Comparison of ENCODE assay signal across 1 cellular context in genomic region chr5:93596676-93597441, GRCh38.
TF ChIP-seq lines count a peak whose summit lies in the region.

No MANE protein-coding gene starts in this region.

TF ChIP-seq in HEK293, 187 proteins besides CTCF, POLR2A, EP300 and RAD21 (continued from another document and continues in another):
- TF ChIP-seq ZNF518A (tag by site-specific recombination; conservative IDR thresholded peaks at IDR 0.05; ENCODE audit: low read depth), result no peak
- no peak for TF ChIP-seq ZEB2 (tag by site-specific recombination; IDR thresholded peaks at IDR 0.05)
- TF ChIP-seq ZNF776 (tag by site-specific recombination; IDR thresholded peaks at IDR 0.05; ENCODE audit: borderline replicate concordance), result no peak
- TF ChIP-seq ZSCAN30 (tag by site-specific recombination; IDR thresholded peaks at IDR 0.05), result peak; percentile 69
- TF ChIP-seq ZSCAN4 (tag by site-specific recombination; IDR thresholded peaks at IDR 0.05), result no peak
- TF ChIP-seq ZBTB26 (tag by site-specific recombination; optimal IDR thresholded peaks at IDR 0.05), result peak; percentile 9
- peak; percentile 76 for TF ChIP-seq KLF9 (tag by site-specific recombination; IDR thresholded peaks at IDR 0.05; ENCODE audit: low read depth)
- TF ChIP-seq ZNF660 (tag by site-specific recombination; IDR thresholded peaks at IDR 0.05), result 0 out of 2 replicates have a peak, but pooled peaks have one; percentile 44
- TF ChIP-seq ZFP37 (tag by site-specific recombination; IDR thresholded peaks at IDR 0.05), result no peak
- peak; percentile 92 for TF ChIP-seq KLF7 (tag by site-specific recombination; IDR thresholded peaks at IDR 0.05; ENCODE audit: borderline replicate concordance)
- TF ChIP-seq ZNF843 (tag by site-specific recombination; IDR thresholded peaks at IDR 0.05), result no peak
- no peak for TF ChIP-seq ZNF792 (tag by site-specific recombination; IDR thresholded peaks at IDR 0.05)
- no peak for TF ChIP-seq KLF8 (tag by site-specific recombination; IDR thresholded peaks at IDR 0.05)
- no peak for TF ChIP-seq ZNF426 (tag by site-specific recombination; IDR thresholded peaks at IDR 0.05)
- TF ChIP-seq MEIS1 (CRISPR knock-in tag; IDR thresholded peaks at IDR 0.05; ENCODE audit: borderline replicate concordance), result no peak
- peak; percentile 87 for TF ChIP-seq ZIC2 (tag by site-specific recombination; IDR thresholded peaks at IDR 0.05)
- no peak for TF ChIP-seq WT1 (tag by site-specific recombination; IDR thresholded peaks at IDR 0.05)
- no peak for TF ChIP-seq ZNF529 (tag by site-specific recombination; IDR thresholded peaks at IDR 0.05; ENCODE audit: insufficient replicate concordance)
- TF ChIP-seq ZNF202 (tag by site-specific recombination; IDR thresholded peaks at IDR 0.05; ENCODE audit: borderline replicate concordance), result peak; percentile 94
- no peak for TF ChIP-seq PRDM1 (tag by site-specific recombination; IDR thresholded peaks at IDR 0.05)
- no peak for TF ChIP-seq ZNF626 (tag by site-specific recombination; IDR thresholded peaks at IDR 0.05)
- no peak for TF ChIP-seq ZFP3 (tag by site-specific recombination; IDR thresholded peaks at IDR 0.05; ENCODE audit: low read depth)
- TF ChIP-seq ZNF48 (tag by site-specific recombination; IDR thresholded peaks at IDR 0.05), result no peak
- TF ChIP-seq ZNF629 (tag by site-specific recombination; IDR thresholded peaks at IDR 0.05), result no peak
- TF ChIP-seq IKZF3 (tag by site-specific recombination; IDR thresholded peaks at IDR 0.05), result no peak
- TF ChIP-seq ZNF354C (tag by site-specific recombination; IDR thresholded peaks at IDR 0.05; ENCODE audit: borderline replicate concordance, low read depth), result no peak
- peak; percentile 46; the same call in 1 of the 2 replicates for TF ChIP-seq ZNF501 (tag by site-specific recombination; IDR thresholded peaks at IDR 0.05)
- no peak for TF ChIP-seq ZNF558 (tag by site-specific recombination; IDR thresholded peaks at IDR 0.05)
- no peak for TF ChIP-seq RBAK (tag by site-specific recombination; IDR thresholded peaks at IDR 0.05)
- no peak for TF ChIP-seq ZNF664 (tag by site-specific recombination; IDR thresholded peaks at IDR 0.05)
- TF ChIP-seq ZNF391 (tag by site-specific recombination; IDR thresholded peaks at IDR 0.05; ENCODE audit: borderline replicate concordance, low read depth), result no peak
- TF ChIP-seq ELK4 (IDR thresholded peaks at IDR 0.05; ENCODE audit: borderline replicate concordance, low read depth, low read length), result no peak
- no peak for TF ChIP-seq ZNF548 (tag by site-specific recombination; IDR thresholded peaks at IDR 0.05)
- TF ChIP-seq SETDB1 (IDR thresholded peaks at IDR 0.05; ENCODE audit: insufficient read length, low read length), result no peak
- no peak for TF ChIP-seq ZNF473 (tag by site-specific recombination; IDR thresholded peaks at IDR 0.05)
- peak; percentile 36; the same call in 1 of the 2 replicates for TF ChIP-seq ZBTB20 (tag by site-specific recombination; IDR thresholded peaks at IDR 0.05)
- 0 out of 2 replicates have a peak, but pooled peaks have one; percentile 18 for TF ChIP-seq KLF17 (tag by site-specific recombination; IDR thresholded peaks at IDR 0.05)
- no peak for TF ChIP-seq OVOL3 (tag by site-specific recombination; IDR thresholded peaks at IDR 0.05)
- TF ChIP-seq ZNF280C (tag by site-specific recombination; IDR thresholded peaks at IDR 0.05), result no peak
- peak; percentile 40; the same call in 1 of the 2 replicates for TF ChIP-seq PATZ1 (tag by site-specific recombination; IDR thresholded peaks at IDR 0.05)
- TF ChIP-seq ZXDB (tag by site-specific recombination; IDR thresholded peaks at IDR 0.05), result peak; percentile 75
- no peak for TF ChIP-seq ZNF302 (tag by site-specific recombination; IDR thresholded peaks at IDR 0.05; ENCODE audit: low read depth)
- TF ChIP-seq HOXA7 (CRISPR knock-in tag; IDR thresholded peaks at IDR 0.05; ENCODE audit: borderline replicate concordance), result no peak
- no peak for TF ChIP-seq ZNF624 (tag by site-specific recombination; IDR thresholded peaks at IDR 0.05)
- no peak for TF ChIP-seq ZNF2 (tag by site-specific recombination; IDR thresholded peaks at IDR 0.05)
- TF ChIP-seq ZNF488 (tag by site-specific recombination; IDR thresholded peaks at IDR 0.05), result no peak
- TF ChIP-seq FEZF1 (tag by site-specific recombination; IDR thresholded peaks at IDR 0.05), result no peak
- TF ChIP-seq SCRT2 (tag by site-specific recombination; IDR thresholded peaks at IDR 0.05), result no peak
- TF ChIP-seq ZNF16 (tag by site-specific recombination; IDR thresholded peaks at IDR 0.05; ENCODE audit: low read depth), result no peak
- TF ChIP-seq ZNF580 (tag by site-specific recombination; IDR thresholded peaks at IDR 0.05), result no peak
- TF ChIP-seq ZBTB8A (tag by site-specific recombination; IDR thresholded peaks at IDR 0.05), result peak; percentile 92
- TF ChIP-seq ZNF768 (tag by site-specific recombination; IDR thresholded peaks at IDR 0.05), result no peak
- no peak for TF ChIP-seq ZNF670 (tag by site-specific recombination; IDR thresholded peaks at IDR 0.05; ENCODE audit: low read depth)
- no peak for TF ChIP-seq ZNF433 (tag by site-specific recombination; IDR thresholded peaks at IDR 0.05; ENCODE audit: low read depth)
- no peak for TF ChIP-seq ZNF19 (tag by site-specific recombination; IDR thresholded peaks at IDR 0.05; ENCODE audit: low read depth)
- TF ChIP-seq ZFHX2 (tag by site-specific recombination; conservative IDR thresholded peaks at IDR 0.05), result peak; percentile 29
- TF ChIP-seq ZNF639 (tag by site-specific recombination; IDR thresholded peaks at IDR 0.05), result no peak
